1 cellular context compared by ENCODE assay signal in the genomic region with DNA sequence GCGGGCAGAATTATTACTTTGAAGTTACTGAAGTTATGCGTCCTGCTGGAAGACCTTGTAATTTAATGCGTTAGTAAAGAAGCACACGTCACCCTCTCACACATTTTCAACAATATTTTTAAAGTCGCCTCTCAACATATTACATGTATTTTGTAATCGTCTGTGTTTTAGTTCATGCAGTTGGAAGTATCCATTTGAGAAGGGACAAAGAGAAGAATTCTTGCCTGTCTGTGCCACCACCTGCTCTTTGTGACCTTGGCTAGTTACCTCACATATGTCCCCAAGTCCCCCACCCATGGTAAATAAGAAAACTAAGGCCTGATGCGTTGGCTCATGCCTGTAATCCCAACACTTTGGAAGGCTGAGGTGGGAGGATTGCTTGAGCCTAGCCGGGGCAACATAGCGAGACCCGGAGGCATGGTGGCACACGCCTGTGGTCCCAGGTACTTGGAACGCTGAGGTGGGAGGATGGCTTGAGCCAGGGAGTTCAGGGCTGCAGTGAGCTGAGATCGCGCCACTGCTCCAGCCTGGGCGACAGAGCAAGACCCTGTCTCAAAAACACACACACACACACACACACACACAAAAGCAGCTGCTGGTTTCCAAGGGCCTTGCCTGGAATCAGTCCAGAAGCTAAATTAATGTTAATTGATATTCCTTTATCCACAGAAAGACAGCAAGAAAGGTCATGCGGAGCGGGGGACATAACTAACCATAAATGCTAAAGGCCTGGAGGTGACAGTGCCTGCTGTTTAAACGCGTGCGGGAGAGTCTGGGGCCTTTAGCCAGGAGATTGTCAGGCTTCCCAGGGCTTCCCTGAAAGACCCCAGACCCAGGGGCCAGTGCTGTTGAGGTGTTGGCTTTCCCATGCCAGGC.
A peak's percentile ranks its signal among the peaks of the same experiment; 100 is the strongest.
TF ChIP-seq lines count a peak whose summit lies in the region.

No MANE protein-coding gene starts in this region.

TF ChIP-seq in K562, 482 proteins besides CTCF, POLR2A, EP300 and RAD21 (continued from another document):
- peak; percentile 100 for TF ChIP-seq ZNF121 (CRISPR knock-in tag; conservative IDR thresholded peaks at IDR 0.05)
- TF ChIP-seq MIER1 (IDR thresholded peaks at IDR 0.05; ENCODE audit: low read depth): no peak
- TF ChIP-seq POLR2AphosphoS5 (IDR thresholded peaks at IDR 0.05; ENCODE audit: control insufficient read depth, insufficient read depth, low read depth, low read length): no peak
- 0 out of 2 replicates have a peak, but pooled peaks have one; percentile 22 for TF ChIP-seq NR2C1 (IDR thresholded peaks at IDR 0.05)
- TF ChIP-seq NR2C1 (tag; IDR thresholded peaks at IDR 0.05): no peak
- TF ChIP-seq MAX (CRISPR knock-in tag; IDR thresholded peaks at IDR 0.05): peak; percentile 43
- peak; percentile 44; the same call in 1 of the 2 replicates for TF ChIP-seq SUPT5H (IDR thresholded peaks at IDR 0.05)
- TF ChIP-seq KDM5B (IDR thresholded peaks at IDR 0.05; ENCODE audit: insufficient replicate concordance, low read depth, low read length): peak; percentile 55
- 0 out of 2 replicates have a peak, but pooled peaks have one; percentile 44 for TF ChIP-seq BCOR (IDR thresholded peaks at IDR 0.05)
- no peak for TF ChIP-seq RBM39 (optimal IDR thresholded peaks at IDR 0.05; ENCODE audit: low read depth, low read length)
- no peak for TF ChIP-seq HDAC1 (IDR thresholded peaks at IDR 0.05)
- TF ChIP-seq ZC3H4 (CRISPR knock-in tag; IDR thresholded peaks at IDR 0.05; ENCODE audit: borderline replicate concordance): peak; percentile 47; the same call in 1 of the 2 replicates
- no peak for TF ChIP-seq ZNF146 (CRISPR knock-in tag; IDR thresholded peaks at IDR 0.05; ENCODE audit: unreplicated experiment)
- 0 out of 2 replicates have a peak, but pooled peaks have one; percentile 7 for TF ChIP-seq SMARCA4 (IDR thresholded peaks at IDR 0.05)
- TF ChIP-seq ZNF395 (CRISPR knock-in tag; IDR thresholded peaks at IDR 0.05): 0 out of 2 replicates have a peak, but pooled peaks have one; percentile 62
- TF ChIP-seq, protein P1, sequence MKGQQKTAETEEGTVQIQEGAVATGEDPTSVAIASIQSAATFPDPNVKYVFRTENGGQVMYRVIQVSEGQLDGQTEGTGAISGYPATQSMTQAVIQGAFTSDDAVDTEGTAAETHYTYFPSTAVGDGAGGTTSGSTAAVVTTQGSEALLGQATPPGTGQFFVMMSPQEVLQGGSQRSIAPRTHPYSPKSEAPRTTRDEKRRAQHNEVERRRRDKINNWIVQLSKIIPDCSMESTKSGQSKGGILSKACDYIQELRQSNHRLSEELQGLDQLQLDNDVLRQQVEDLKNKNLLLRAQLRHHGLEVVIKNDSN (CRISPR knock-in tag; IDR thresholded peaks at IDR 0.05): no peak
